In genomic region chrX:130902783-130903613, GRCh38 we compare ENCODE assay signal across 1 cellular context.
TF ChIP-seq lines count a peak whose summit lies in the region.

TSS of gene ENOX2 (minus strand) at chrX:130903209. CDS start at chrX:130703216, 199,993 bp downstream.

TF ChIP-seq in HepG2, 621 proteins besides CTCF, POLR2A, EP300 and RAD21 (continued from another document and continues in another):
- TF ChIP-seq HNRNPUL1 (IDR thresholded peaks at IDR 0.05; ENCODE audit: low read depth, low read length) (no peak), PCBP1 (IDR thresholded peaks at IDR 0.05; ENCODE audit: borderline replicate concordance, low read depth, low read length) (no peak), WIZ (CRISPR knock-in tag; IDR thresholded peaks at IDR 0.05) (no peak), KLF12 (CRISPR knock-in tag; IDR thresholded peaks at IDR 0.05; ENCODE audit: borderline replicate concordance) (no peak), RNF219 (CRISPR knock-in tag; IDR thresholded peaks at IDR 0.05) (no peak), ZBTB42 (CRISPR knock-in tag; IDR thresholded peaks at IDR 0.05) (no peak), FLYWCH1 (CRISPR knock-in tag; IDR thresholded peaks at IDR 0.05) (no peak), ZNF776 (CRISPR knock-in tag; IDR thresholded peaks at IDR 0.05) (no peak), ZNF589 (CRISPR knock-in tag; conservative IDR thresholded peaks at IDR 0.05) (no peak), TBP (CRISPR knock-in tag; IDR thresholded peaks at IDR 0.05) (no peak), ZKSCAN1 (IDR thresholded peaks at IDR 0.05; ENCODE audit: low read length) (no peak), HNRNPLL (IDR thresholded peaks at IDR 0.05; ENCODE audit: low read depth, low read length, poor library complexity, severe bottlenecking) (peak; percentile 34), ZNF530 (CRISPR knock-in tag; IDR thresholded peaks at IDR 0.05; ENCODE audit: low read depth) (no peak), NR3C1 (CRISPR knock-in tag; IDR thresholded peaks at IDR 0.05) (no peak), ZBTB37 (CRISPR knock-in tag; IDR thresholded peaks at IDR 0.05) (no peak), FOSL2 (CRISPR knock-in tag; IDR thresholded peaks at IDR 0.05) (no peak), SNAPC2 (CRISPR knock-in tag; IDR thresholded peaks at IDR 0.05) (no peak), ATF7-NPFF (CRISPR knock-in tag; IDR thresholded peaks at IDR 0.05; ENCODE audit: low read depth) (no peak), SNRNP70 (IDR thresholded peaks at IDR 0.05; ENCODE audit: low read depth, low read length) (no peak), ZNF772 (CRISPR knock-in tag; IDR thresholded peaks at IDR 0.05) (0 out of 2 replicates have a peak, but pooled peaks have one; percentile 49), ZNF350 (CRISPR knock-in tag; IDR thresholded peaks at IDR 0.05; ENCODE audit: borderline replicate concordance, low read depth) (peak; percentile 23; the same call in 1 of the 2 replicates), MBD4 (IDR thresholded peaks at IDR 0.05; ENCODE audit: borderline replicate concordance, low read length) (no peak), POLR2AphosphoS5 (IDR thresholded peaks at IDR 0.05; ENCODE audit: low read depth, low read length) (peak; percentile 58; the same call in 1 of the 2 replicates), ZFYVE20 (CRISPR knock-in tag; IDR thresholded peaks at IDR 0.05; ENCODE audit: borderline replicate concordance, low read depth) (no peak), REXO4 (CRISPR knock-in tag; IDR thresholded peaks at IDR 0.05; ENCODE audit: borderline replicate concordance) (no peak), SKIL (CRISPR knock-in tag; IDR thresholded peaks at IDR 0.05; ENCODE audit: borderline replicate concordance) (no peak), GABPA (IDR thresholded peaks at IDR 0.05; ENCODE audit: low read depth, low read length) (peak; percentile 56), GABPA (CRISPR knock-in tag; IDR thresholded peaks at IDR 0.05; ENCODE audit: low read depth) (peak; percentile 92)
- TF ChIP-seq, protein P1, sequence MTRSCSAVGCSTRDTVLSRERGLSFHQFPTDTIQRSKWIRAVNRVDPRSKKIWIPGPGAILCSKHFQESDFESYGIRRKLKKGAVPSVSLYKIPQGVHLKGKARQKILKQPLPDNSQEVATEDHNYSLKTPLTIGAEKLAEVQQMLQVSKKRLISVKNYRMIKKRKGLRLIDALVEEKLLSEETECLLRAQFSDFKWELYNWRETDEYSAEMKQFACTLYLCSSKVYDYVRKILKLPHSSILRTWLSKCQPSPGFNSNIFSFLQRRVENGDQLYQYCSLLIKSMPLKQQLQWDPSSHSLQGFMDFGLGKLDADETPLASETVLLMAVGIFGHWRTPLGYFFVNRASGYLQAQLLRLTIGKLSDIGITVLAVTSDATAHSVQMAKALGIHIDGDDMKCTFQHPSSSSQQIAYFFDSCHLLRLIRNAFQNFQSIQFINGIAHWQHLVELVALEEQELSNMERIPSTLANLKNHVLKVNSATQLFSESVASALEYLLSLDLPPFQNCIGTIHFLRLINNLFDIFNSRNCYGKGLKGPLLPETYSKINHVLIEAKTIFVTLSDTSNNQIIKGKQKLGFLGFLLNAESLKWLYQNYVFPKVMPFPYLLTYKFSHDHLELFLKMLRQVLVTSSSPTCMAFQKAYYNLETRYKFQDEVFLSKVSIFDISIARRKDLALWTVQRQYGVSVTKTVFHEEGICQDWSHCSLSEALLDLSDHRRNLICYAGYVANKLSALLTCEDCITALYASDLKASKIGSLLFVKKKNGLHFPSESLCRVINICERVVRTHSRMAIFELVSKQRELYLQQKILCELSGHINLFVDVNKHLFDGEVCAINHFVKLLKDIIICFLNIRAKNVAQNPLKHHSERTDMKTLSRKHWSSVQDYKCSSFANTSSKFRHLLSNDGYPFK (CRISPR knock-in tag; IDR thresholded peaks at IDR 0.05; ENCODE audit: borderline replicate concordance): peak; percentile 90; the same call in 1 of the 2 replicates
- TF ChIP-seq, protein P2, sequence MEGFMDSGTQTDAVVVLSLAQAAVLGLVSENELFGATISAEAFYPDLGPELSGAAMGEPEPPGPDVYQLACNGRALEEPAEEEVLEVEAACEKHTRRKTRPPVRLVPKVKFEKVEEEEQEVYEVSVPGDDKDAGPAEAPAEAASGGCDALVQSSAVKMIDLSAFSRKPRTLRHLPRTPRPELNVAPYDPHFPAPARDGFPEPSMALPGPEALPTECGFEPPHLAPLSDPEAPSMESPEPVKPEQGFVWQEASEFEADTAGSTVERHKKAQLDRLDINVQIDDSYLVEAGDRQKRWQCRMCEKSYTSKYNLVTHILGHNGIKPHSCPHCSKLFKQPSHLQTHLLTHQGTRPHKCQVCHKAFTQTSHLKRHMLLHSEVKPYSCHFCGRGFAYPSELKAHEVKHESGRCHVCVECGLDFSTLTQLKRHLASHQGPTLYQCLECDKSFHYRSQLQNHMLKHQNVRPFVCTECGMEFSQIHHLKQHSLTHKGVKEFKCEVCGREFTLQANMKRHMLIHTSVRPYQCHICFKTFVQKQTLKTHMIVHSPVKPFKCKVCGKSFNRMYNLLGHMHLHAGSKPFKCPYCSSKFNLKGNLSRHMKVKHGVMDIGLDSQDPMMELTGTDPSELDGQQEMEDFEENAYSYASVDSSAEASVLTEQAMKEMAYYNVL (CRISPR knock-in tag; IDR thresholded peaks at IDR 0.05; ENCODE audit: borderline replicate concordance): no peak
- TF ChIP-seq, protein P3, sequence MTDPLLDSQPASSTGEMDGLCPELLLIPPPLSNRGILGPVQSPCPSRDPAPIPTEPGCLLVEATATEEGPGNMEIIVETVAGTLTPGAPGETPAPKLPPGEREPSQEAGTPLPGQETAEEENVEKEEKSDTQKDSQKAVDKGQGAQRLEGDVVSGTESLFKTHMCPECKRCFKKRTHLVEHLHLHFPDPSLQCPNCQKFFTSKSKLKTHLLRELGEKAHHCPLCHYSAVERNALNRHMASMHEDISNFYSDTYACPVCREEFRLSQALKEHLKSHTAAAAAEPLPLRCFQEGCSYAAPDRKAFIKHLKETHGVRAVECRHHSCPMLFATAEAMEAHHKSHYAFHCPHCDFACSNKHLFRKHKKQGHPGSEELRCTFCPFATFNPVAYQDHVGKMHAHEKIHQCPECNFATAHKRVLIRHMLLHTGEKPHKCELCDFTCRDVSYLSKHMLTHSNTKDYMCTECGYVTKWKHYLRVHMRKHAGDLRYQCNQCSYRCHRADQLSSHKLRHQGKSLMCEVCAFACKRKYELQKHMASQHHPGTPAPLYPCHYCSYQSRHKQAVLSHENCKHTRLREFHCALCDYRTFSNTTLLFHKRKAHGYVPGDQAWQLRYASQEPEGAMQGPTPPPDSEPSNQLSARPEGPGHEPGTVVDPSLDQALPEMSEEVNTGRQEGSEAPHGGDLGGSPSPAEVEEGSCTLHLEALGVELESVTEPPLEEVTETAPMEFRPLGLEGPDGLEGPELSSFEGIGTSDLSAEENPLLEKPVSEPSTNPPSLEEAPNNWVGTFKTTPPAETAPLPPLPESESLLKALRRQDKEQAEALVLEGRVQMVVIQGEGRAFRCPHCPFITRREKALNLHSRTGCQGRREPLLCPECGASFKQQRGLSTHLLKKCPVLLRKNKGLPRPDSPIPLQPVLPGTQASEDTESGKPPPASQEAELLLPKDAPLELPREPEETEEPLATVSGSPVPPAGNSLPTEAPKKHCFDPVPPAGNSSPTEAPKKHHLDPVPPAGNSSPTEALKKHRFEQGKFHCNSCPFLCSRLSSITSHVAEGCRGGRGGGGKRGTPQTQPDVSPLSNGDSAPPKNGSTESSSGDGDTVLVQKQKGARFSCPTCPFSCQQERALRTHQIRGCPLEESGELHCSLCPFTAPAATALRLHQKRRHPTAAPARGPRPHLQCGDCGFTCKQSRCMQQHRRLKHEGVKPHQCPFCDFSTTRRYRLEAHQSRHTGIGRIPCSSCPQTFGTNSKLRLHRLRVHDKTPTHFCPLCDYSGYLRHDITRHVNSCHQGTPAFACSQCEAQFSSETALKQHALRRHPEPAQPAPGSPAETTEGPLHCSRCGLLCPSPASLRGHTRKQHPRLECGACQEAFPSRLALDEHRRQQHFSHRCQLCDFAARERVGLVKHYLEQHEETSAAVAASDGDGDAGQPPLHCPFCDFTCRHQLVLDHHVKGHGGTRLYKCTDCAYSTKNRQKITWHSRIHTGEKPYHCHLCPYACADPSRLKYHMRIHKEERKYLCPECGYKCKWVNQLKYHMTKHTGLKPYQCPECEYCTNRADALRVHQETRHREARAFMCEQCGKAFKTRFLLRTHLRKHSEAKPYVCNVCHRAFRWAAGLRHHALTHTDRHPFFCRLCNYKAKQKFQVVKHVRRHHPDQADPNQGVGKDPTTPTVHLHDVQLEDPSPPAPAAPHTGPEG (CRISPR knock-in tag; IDR thresholded peaks at IDR 0.05): no peak
- TF ChIP-seq, protein P4, sequence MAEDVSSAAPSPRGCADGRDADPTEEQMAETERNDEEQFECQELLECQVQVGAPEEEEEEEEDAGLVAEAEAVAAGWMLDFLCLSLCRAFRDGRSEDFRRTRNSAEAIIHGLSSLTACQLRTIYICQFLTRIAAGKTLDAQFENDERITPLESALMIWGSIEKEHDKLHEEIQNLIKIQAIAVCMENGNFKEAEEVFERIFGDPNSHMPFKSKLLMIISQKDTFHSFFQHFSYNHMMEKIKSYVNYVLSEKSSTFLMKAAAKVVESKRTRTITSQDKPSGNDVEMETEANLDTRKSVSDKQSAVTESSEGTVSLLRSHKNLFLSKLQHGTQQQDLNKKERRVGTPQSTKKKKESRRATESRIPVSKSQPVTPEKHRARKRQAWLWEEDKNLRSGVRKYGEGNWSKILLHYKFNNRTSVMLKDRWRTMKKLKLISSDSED (CRISPR knock-in tag; IDR thresholded peaks at IDR 0.05): no peak
- TF ChIP-seq, protein P5, sequence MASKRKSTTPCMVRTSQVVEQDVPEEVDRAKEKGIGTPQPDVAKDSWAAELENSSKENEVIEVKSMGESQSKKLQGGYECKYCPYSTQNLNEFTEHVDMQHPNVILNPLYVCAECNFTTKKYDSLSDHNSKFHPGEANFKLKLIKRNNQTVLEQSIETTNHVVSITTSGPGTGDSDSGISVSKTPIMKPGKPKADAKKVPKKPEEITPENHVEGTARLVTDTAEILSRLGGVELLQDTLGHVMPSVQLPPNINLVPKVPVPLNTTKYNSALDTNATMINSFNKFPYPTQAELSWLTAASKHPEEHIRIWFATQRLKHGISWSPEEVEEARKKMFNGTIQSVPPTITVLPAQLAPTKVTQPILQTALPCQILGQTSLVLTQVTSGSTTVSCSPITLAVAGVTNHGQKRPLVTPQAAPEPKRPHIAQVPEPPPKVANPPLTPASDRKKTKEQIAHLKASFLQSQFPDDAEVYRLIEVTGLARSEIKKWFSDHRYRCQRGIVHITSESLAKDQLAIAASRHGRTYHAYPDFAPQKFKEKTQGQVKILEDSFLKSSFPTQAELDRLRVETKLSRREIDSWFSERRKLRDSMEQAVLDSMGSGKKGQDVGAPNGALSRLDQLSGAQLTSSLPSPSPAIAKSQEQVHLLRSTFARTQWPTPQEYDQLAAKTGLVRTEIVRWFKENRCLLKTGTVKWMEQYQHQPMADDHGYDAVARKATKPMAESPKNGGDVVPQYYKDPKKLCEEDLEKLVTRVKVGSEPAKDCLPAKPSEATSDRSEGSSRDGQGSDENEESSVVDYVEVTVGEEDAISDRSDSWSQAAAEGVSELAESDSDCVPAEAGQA (IDR thresholded peaks at IDR 0.05; ENCODE audit: low read depth): no peak
- TF ChIP-seq, protein P5 (CRISPR knock-in tag; IDR thresholded peaks at IDR 0.05; ENCODE audit: borderline replicate concordance): no peak
